Comparison of ENCODE assay signal across 23 cellular contexts in the genomic region with DNA sequence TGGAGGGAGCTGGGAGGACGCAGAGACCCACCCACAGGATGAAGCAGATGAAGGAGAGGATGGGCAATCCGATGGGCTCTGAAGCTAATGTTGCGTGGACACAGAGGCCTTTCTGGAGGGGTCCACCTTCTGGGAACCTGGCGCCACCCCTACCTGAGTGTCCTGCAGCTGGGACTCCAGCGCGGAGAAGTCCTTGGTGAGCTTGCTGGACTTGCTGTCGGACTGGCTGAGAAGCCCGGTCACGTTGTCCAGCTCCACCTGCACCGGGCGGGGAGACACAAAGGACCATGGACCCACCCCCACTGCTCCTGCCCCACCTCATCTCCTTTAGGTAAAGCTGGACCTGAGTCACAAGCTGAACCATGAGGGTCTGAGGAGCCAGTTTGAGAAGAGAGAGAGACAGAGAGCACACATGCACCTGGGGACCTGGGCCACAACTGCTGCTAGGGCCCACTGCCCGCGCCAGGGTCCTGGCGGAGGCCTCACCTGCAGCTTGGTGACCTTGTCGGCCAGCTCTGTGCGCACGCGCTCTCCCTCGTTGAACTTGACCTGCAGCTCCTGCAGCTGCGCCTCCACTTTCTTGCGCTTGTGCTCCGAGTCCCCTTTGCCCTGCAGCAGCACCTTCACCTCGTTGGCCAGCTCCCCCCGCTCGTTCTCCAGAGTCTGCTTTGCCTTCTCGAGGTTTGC. TPM values are rescaled to one million over a fixed set of nuclear protein-coding genes. Genes with fewer than 3 reads are reported as not detected.
DNase-seq lines count a peak whose midpoint lies in the region; ATAC-seq, FAIRE-seq and TF ChIP-seq lines count a peak whose summit lies in the region.
"Had no signal": no experiment of that assay in that cellular context is flagged by ENCODE, and none has a peak within 500 bp of the region (broad histone marks: within the 10 kb centered on the region; RNA-seq: fewer than 3 reads in every experiment).

No MANE protein-coding gene starts in this region.

- TF ChIP-seq POLR2A in esophagus muscularis mucosa (IDR thresholded peaks at IDR 0.05; ENCODE audit: low read depth) = no peak

- ATAC-seq in activated CD8-positive, alpha-beta T cell treated with anti-CD3 and anti-CD28 coated beads, Interleukin-2, amount 10 ng/mL, durations not matched to agents 7 days and 5 days = no peak
- ATAC-seq in activated CD8-positive, alpha-beta T cell treated with anti-CD3 and anti-CD28 coated beads for 36 hours = no peak
- ATAC-seq: body of pancreas had no signal

- H4K12ac ChIP-seq in trophoblast cell (ENCODE audit: low read depth, low read length) = no peak overlapping the region

- CTCF ChIA-PET in activated CD8-positive, alpha-beta T cell treated with anti-CD3 and anti-CD28 coated beads, Interleukin-2, amount 10 ng/mL, durations not matched to agents 7 days and 5 days (lab: Charles Lee) = interaction anchor here (1.1 to 2.6 kb wide), 4 partner anchors 8 to 193 kb away, joined by 4 to 10 read pairs (median 8); no protein-coding TSS in a partner anchor
- CTCF ChIA-PET in activated CD8-positive, alpha-beta T cell treated with anti-CD3 and anti-CD28 coated beads for 36 hours (lab: Charles Lee) = interaction anchor here (0.8 to 2.5 kb wide), 5 partner anchors 8 to 177 kb away, joined by 3 to 15 read pairs (median 4); no protein-coding TSS in a partner anchor
- CTCF ChIA-PET in Calu3 (lab: Charles Lee) = no interaction called here

- in situ Hi-C loops in HAP-1 (cut with MboI; ENCODE audit: low sequenced_read_pairs) = no loop called here
- in situ Hi-C loops in KBM-7 (cut with MboI; ENCODE audit: low pct_unique_long_range_greater_than_20kb, low sequenced_read_pairs) = no loop called here

- H3K27ac Mint-ChIP-seq in activated CD8-positive, alpha-beta T cell treated with anti-CD3 and anti-CD28 coated beads, Interleukin-2, amount 10 ng/mL, durations not matched to agents 7 days and 5 days = peak overlapping the region; percentile 52
- H3K27ac Mint-ChIP-seq in activated CD8-positive, alpha-beta T cell treated with anti-CD3 and anti-CD28 coated beads for 36 hours = no peak overlapping the region
- H3K27ac Mint-ChIP-seq in Calu3 (ENCODE audit: unreplicated experiment) = peak overlapping the region; percentile 15
- H3K27ac Mint-ChIP-seq: dendritic cell treated with granulocyte-macrophage colony-stimulating factor and Interleukin-4, amounts not matched to agents 40 ng/mL and 50 ng/mL, for 4 days had no signal

- no peak overlapping the region for H4K8ac ChIP-seq in trophoblast cell (ENCODE audit: low read depth, low read length)

- H3K4me1 Mint-ChIP-seq in activated CD8-positive, alpha-beta T cell treated with anti-CD3 and anti-CD28 coated beads, Interleukin-2, amount 10 ng/mL, durations not matched to agents 7 days and 5 days (ENCODE audit: low read depth) = peaks cover 53% of the 10 kb centered on the region
- H3K4me1 Mint-ChIP-seq in activated CD8-positive, alpha-beta T cell treated with anti-CD3 and anti-CD28 coated beads for 36 hours (ENCODE audit: low read depth) = peaks cover 29% of the 10 kb centered on the region
- H3K4me1 Mint-ChIP-seq in Calu3 (ENCODE audit: low read depth, unreplicated experiment) = no peaks in the 10 kb centered on the region

- no peak overlapping the region for H2AK5ac ChIP-seq in trophoblast cell (ENCODE audit: low read length)

- H3K27me3 Mint-ChIP-seq in activated CD8-positive, alpha-beta T cell treated with anti-CD3 and anti-CD28 coated beads, Interleukin-2, amount 10 ng/mL, durations not matched to agents 7 days and 5 days (ENCODE audit: low read depth) = no peaks in the 10 kb centered on the region
- H3K27me3 Mint-ChIP-seq in activated CD8-positive, alpha-beta T cell treated with anti-CD3 and anti-CD28 coated beads for 36 hours = no peaks in the 10 kb centered on the region
- H3K27me3 Mint-ChIP-seq in Calu3 (ENCODE audit: unreplicated experiment) = no peaks in the 10 kb centered on the region
- H3K27me3 Mint-ChIP-seq: dendritic cell treated with granulocyte-macrophage colony-stimulating factor and Interleukin-4, amounts not matched to agents 40 ng/mL and 50 ng/mL, for 4 days; natural killer cell treated with Interleukin-12 subunit alpha and Interleukin-12 subunit beta and Interleukin-15 and Interleukin-18, amount 100 ng/mL, for 72 hours had no signal

- no peak overlapping the region for H4K91ac ChIP-seq in trophoblast cell (ENCODE audit: low read depth, low read length)

- no peak for DNase-seq in activated CD8-positive, alpha-beta T cell treated with anti-CD3 and anti-CD28 coated beads, Interleukin-2, amount 10 ng/mL, durations not matched to agents 7 days and 5 days
- DNase-seq in activated CD8-positive, alpha-beta T cell treated with anti-CD3 and anti-CD28 coated beads for 36 hours = no peak
- no peak for DNase-seq in Calu3
- no peak for DNase-seq in bronchial epithelial cell (ENCODE audit: low read depth)
- DNase-seq in trophoblast cell = no peak
- no peak for DNase-seq in HAP-1 (ENCODE audit: low spot score in 2 of 2)
- no peak for DNase-seq in esophagus muscularis mucosa (ENCODE audit: extremely low spot score)
- DNase-seq in KBM-7 = no peak
- DNase-seq: activated CD4-positive, CD25-positive, alpha-beta regulatory T cell treated with anti-CD3 and anti-CD28 coated beads, Interleukin-2, amount 50 U/mL, for 72 hours; activated CD8-positive, alpha-beta memory T cell treated with anti-CD3 and anti-CD28 coated beads, Interleukin-2, amount 50 U/mL, for 48 hours; activated naive CD4-positive, alpha-beta T cell treated with anti-CD3 and anti-CD28 coated beads, Interleukin-2, amount 50 U/mL, for 16 hours; body of pancreas; C1 segment of cervical spinal cord; HCEC 1CT; NCI-H1436 treated with DMSO at 0.1 percent for 48 hours; NCI-H2171; NCI-H748 treated with DMSO at 0.1 percent for 48 hours; stimulated activated CD4-positive, alpha-beta T cell treated with anti-CD3 and anti-CD28 coated beads, Interleukin-4, amount 100 ng/mL, for 1 hour; T-helper 9 cell had no signal

- H3K14ac ChIP-seq in trophoblast cell (ENCODE audit: low read length) = no peak overlapping the region

- no peak overlapping the region for H3K4me3 Mint-ChIP-seq in activated CD8-positive, alpha-beta T cell treated with anti-CD3 and anti-CD28 coated beads, Interleukin-2, amount 10 ng/mL, durations not matched to agents 7 days and 5 days
- H3K4me3 Mint-ChIP-seq in activated CD8-positive, alpha-beta T cell treated with anti-CD3 and anti-CD28 coated beads for 36 hours = no peak overlapping the region
- H3K4me3 Mint-ChIP-seq in Calu3 (ENCODE audit: low read depth, unreplicated experiment) = no peak overlapping the region
- H3K4me3 Mint-ChIP-seq: dendritic cell treated with granulocyte-macrophage colony-stimulating factor and Interleukin-4, amounts not matched to agents 40 ng/mL and 50 ng/mL, for 4 days; natural killer cell treated with Interleukin-12 subunit alpha and Interleukin-12 subunit beta and Interleukin-15 and Interleukin-18, amount 100 ng/mL, for 72 hours had no signal

- no peak overlapping the region for H2AFZ ChIP-seq in trophoblast cell (ENCODE audit: insufficient read depth, low read length, poor library complexity)

- H3K36me3 ChIP-seq in bronchial epithelial cell (ENCODE audit: control insufficient read depth, insufficient read depth, low read length) (peaks cover 73% of the 10 kb centered on the region), trophoblast cell (ENCODE audit: control insufficient read depth in 1 of 2, insufficient read depth in 2 of 2, low read length in 2 of 2) (peaks cover 84 to 86% of the 10 kb centered on the region in 2 experiments), HAP-1 (replicated peaks) (peaks cover 85% of the 10 kb centered on the region), esophagus muscularis mucosa (peaks cover 86 to 98% (median 93%) of the 10 kb centered on the region in 4 donors)

- H2BK5ac ChIP-seq in trophoblast cell (ENCODE audit: low read depth, low read length, poor library complexity) = no peak overlapping the region

- POLR2A ChIA-PET in activated CD8-positive, alpha-beta T cell treated with anti-CD3 and anti-CD28 coated beads, Interleukin-2, amount 10 ng/mL, durations not matched to agents 7 days and 5 days (lab: Charles Lee) = no interaction called here
- POLR2A ChIA-PET in activated CD8-positive, alpha-beta T cell treated with anti-CD3 and anti-CD28 coated beads for 36 hours (lab: Charles Lee) = interaction anchor here (1.5 to 2.7 kb wide), 3 partner anchors 12 to 35 kb away, joined by 6 to 9 read pairs (median 8); no protein-coding TSS in a partner anchor

- BruUV-seq in Calu3 (replicated peaks; lab: Mats Ljungman, UMichigan) = TSS peak; percentile 94

- H3K4ac ChIP-seq in trophoblast cell (ENCODE audit: low read depth, low read length) = no peak overlapping the region

- no peak overlapping the region for H3K27ac ChIP-seq in trophoblast cell (ENCODE audit: low read depth, low read length)
- peak overlapping the region in 2 of 4 donors; percentile 19 to 28 for H3K27ac ChIP-seq in esophagus muscularis mucosa (replicated peaks in 1 of 4)
- H3K27ac ChIP-seq: body of pancreas, skin epidermis had no signal

- H3K4me2 ChIP-seq in trophoblast cell (ENCODE audit: low read length) = no peak overlapping the region

- TF ChIP-seq EP300 in esophagus muscularis mucosa (IDR thresholded peaks at IDR 0.05) = no peak

- H3K4me3 ChIP-seq in bronchial epithelial cell (ENCODE audit: low read depth, low read length) = no peak overlapping the region
- H3K4me3 ChIP-seq in trophoblast cell (ENCODE audit: low read depth, low read length) = peak overlapping the region; percentile 16
- H3K4me3 ChIP-seq in HAP-1 = no peak overlapping the region
- no peak overlapping the region for H3K4me3 ChIP-seq in esophagus muscularis mucosa
- H3K4me3 ChIP-seq: body of pancreas, skin epidermis had no signal

- H2BK12ac ChIP-seq in trophoblast cell (ENCODE audit: low read length) = no peak overlapping the region

- H3K23ac ChIP-seq in trophoblast cell (ENCODE audit: low read length) = no peak overlapping the region

- no peak for TF ChIP-seq CTCF in activated CD8-positive, alpha-beta T cell treated with anti-CD3 and anti-CD28 coated beads for 36 hours (IDR thresholded peaks at IDR 0.05)
- TF ChIP-seq CTCF in Calu3 (IDR thresholded peaks at IDR 0.05; ENCODE audit: unreplicated experiment) = no peak
- no peak for TF ChIP-seq CTCF in bronchial epithelial cell (IDR thresholded peaks at IDR 0.05; ENCODE audit: insufficient read depth, low read length, severe bottlenecking)
- no peak for TF ChIP-seq CTCF in esophagus muscularis mucosa (IDR thresholded peaks at IDR 0.05)

- no peak overlapping the region for H3K18ac ChIP-seq in trophoblast cell (ENCODE audit: low read length)

- peaks cover 87% of the 10 kb centered on the region for H3K36me3 Mint-ChIP-seq in activated CD8-positive, alpha-beta T cell treated with anti-CD3 and anti-CD28 coated beads, Interleukin-2, amount 10 ng/mL, durations not matched to agents 7 days and 5 days (ENCODE audit: low read depth)
- H3K36me3 Mint-ChIP-seq in activated CD8-positive, alpha-beta T cell treated with anti-CD3 and anti-CD28 coated beads for 36 hours (ENCODE audit: low read depth) = peaks cover 83% of the 10 kb centered on the region
- peaks cover 82% of the 10 kb centered on the region for H3K36me3 Mint-ChIP-seq in Calu3 (ENCODE audit: insufficient read depth, unreplicated experiment)

- H3K9me3 ChIP-seq in trophoblast cell (ENCODE audit: insufficient read depth, low read depth, low read length) (peaks cover 7% of the 10 kb centered on the region), HAP-1 (no peaks in the 10 kb centered on the region), esophagus muscularis mucosa (no peaks in the 10 kb centered on the region)
- H3K9me3 ChIP-seq: body of pancreas had no signal

- no CpG with 5 or more reads among the region's 26 CpGs for WGBS in trophoblast cell (ENCODE audit: extremely low coverage, insufficient coverage, insufficient read length)
- 93% methylated on average over 16 of the region's 26 CpGs for WGBS in esophagus muscularis mucosa

- H3K9me3 Mint-ChIP-seq in activated CD8-positive, alpha-beta T cell treated with anti-CD3 and anti-CD28 coated beads, Interleukin-2, amount 10 ng/mL, durations not matched to agents 7 days and 5 days (ENCODE audit: insufficient read depth) = no peaks in the 10 kb centered on the region
- H3K9me3 Mint-ChIP-seq in activated CD8-positive, alpha-beta T cell treated with anti-CD3 and anti-CD28 coated beads for 36 hours = no peaks in the 10 kb centered on the region
- H3K9me3 Mint-ChIP-seq in Calu3 (ENCODE audit: low read depth, unreplicated experiment) = no peaks in the 10 kb centered on the region
- H3K9me3 Mint-ChIP-seq: dendritic cell treated with granulocyte-macrophage colony-stimulating factor and Interleukin-4, amounts not matched to agents 40 ng/mL and 50 ng/mL, for 4 days; natural killer cell treated with Interleukin-12 subunit alpha and Interleukin-12 subunit beta and Interleukin-15 and Interleukin-18, amount 100 ng/mL, for 72 hours had no signal

- no peak overlapping the region for H3K9ac ChIP-seq in trophoblast cell (ENCODE audit: low read length)

- H3K79me2 ChIP-seq in trophoblast cell (ENCODE audit: control insufficient read depth, insufficient read depth, low read length, poor library complexity) = no peaks in the 10 kb centered on the region

- peak; percentile 75 for FAIRE-seq in bronchial epithelial cell (lab: Jason Lieb, UNC)
- FAIRE-seq: GM12892 had no signal

- no peaks in the 10 kb centered on the region for H3K4me1 ChIP-seq in trophoblast cell (ENCODE audit: control insufficient read depth in 1 of 2, insufficient read depth in 2 of 2, low read length in 2 of 2)
- H3K4me1 ChIP-seq in HAP-1 = no peaks in the 10 kb centered on the region
- peaks cover 0 to 15% (median 7%) of the 10 kb centered on the region in 4 donors for H3K4me1 ChIP-seq in esophagus muscularis mucosa
- H3K4me1 ChIP-seq: body of pancreas had no signal

- intact Hi-C loops in activated CD8-positive, alpha-beta T cell treated with anti-CD3 and anti-CD28 coated beads for 36 hours (cut with micrococcal nuclease) = no loop called here
- intact Hi-C loops in Calu3 (cut with micrococcal nuclease; ENCODE audit: unreplicated experiment) = no loop called here
- intact Hi-C loops in esophagus muscularis mucosa (cut with DNase I) = no loop called here

- H3K79me1 ChIP-seq in trophoblast cell (ENCODE audit: low read length) = no peaks in the 10 kb centered on the region

- H2BK120ac ChIP-seq in trophoblast cell (ENCODE audit: insufficient read depth, low read length, poor library complexity) = no peak overlapping the region

- H3K27me3 ChIP-seq in bronchial epithelial cell (ENCODE audit: control insufficient read depth, insufficient read depth, low read length) (no peaks in the 10 kb centered on the region), trophoblast cell (ENCODE audit: insufficient read depth, low read length) (no peaks in the 10 kb centered on the region), HAP-1 (ENCODE audit: low read depth) (no peaks in the 10 kb centered on the region), esophagus muscularis mucosa (no peaks in the 10 kb centered on the region)
- H3K27me3 ChIP-seq: body of pancreas had no signal

RNA-seq across cellular contexts. Expression of gene APOL1, which starts 40.8 kb away (rescaled TPM):
- total RNA-seq in activated CD8-positive, alpha-beta T cell treated with anti-CD3 and anti-CD28 coated beads, Interleukin-2, amount 10 ng/mL, durations not matched to agents 7 days and 5 days = 10 to 100 TPM; 37.4 to 38.2 TPM
- 10 to 100 TPM; 13.8 to 17.1 TPM for total RNA-seq in activated CD8-positive, alpha-beta T cell treated with anti-CD3 and anti-CD28 coated beads for 36 hours
- 313 and 501 TPM in 2 replicates for total RNA-seq in Calu3 (2022)
- 1.8 and 3.1 TPM in 2 replicates for total RNA-seq in bronchial epithelial cell
- polyA plus RNA-seq in trophoblast cell (2013) = 0.03 and 0.04 TPM in 2 replicates
- total RNA-seq in esophagus muscularis mucosa = 10 to 100 TPM; 19.0 to 48.8 (median 28.0) TPM

RNA-seq across cellular contexts. Expression of gene APOL2, which starts 54.4 kb away (rescaled TPM):
- total RNA-seq in activated CD8-positive, alpha-beta T cell treated with anti-CD3 and anti-CD28 coated beads, Interleukin-2, amount 10 ng/mL, durations not matched to agents 7 days and 5 days = 10 to 100 TPM; 62.4 TPM
- 10 to 100 TPM; 45.4 to 49.7 TPM for total RNA-seq in activated CD8-positive, alpha-beta T cell treated with anti-CD3 and anti-CD28 coated beads for 36 hours
- total RNA-seq in Calu3 (2022) (90.1 and 154 TPM in 2 replicates), bronchial epithelial cell (7.1 and 13.4 TPM in 2 replicates), esophagus muscularis mucosa (10 to 100 TPM; 22.0 to 41.9 (median 34.4) TPM)
- polyA plus RNA-seq in trophoblast cell (2013) = 5.7 and 6.0 TPM in 2 replicates
